Comparison of ENCODE assay signal across 24 cellular contexts in genomic region chr11:134843020-134843419, GRCh38.
A peak's percentile ranks its signal among the peaks of the same experiment; 100 is the strongest.
DNase-seq lines count a peak whose midpoint lies in the region; ATAC-seq, FAIRE-seq and TF ChIP-seq lines count a peak whose summit lies in the region.
"Had no signal": no experiment of that assay in that cellular context is flagged by ENCODE, and none has a peak within 500 bp of the region (broad histone marks: within the 10 kb centered on the region; RNA-seq: fewer than 3 reads in every experiment).

No MANE protein-coding gene starts in this region.

- intact Hi-C loops in spleen (cut with DNase I; ENCODE audit: low total_unique reads) (no loop called here), left ventricle myocardium superior (cut with micrococcal nuclease) (no loop called here)

- H3K79me1 ChIP-seq in H1 (ENCODE audit: low read depth, low read length) = no peaks in the 10 kb centered on the region

- no peak for FAIRE-seq in H1 (lab: Jason Lieb, UNC)
- FAIRE-seq: A549, G401.6, GM12892, GM19239 had no signal

- TF ChIP-seq RAD21 in H1 (IDR thresholded peaks at IDR 0.05 in 1 of 2, conservative IDR thresholded peaks at IDR 0.05 in 1 of 2; ENCODE audit: low read depth in 2 of 2, low read length in 2 of 2) = no peak

- 88% methylated on average over 8 of the region's 8 CpGs; no CpG with 5 or more reads in 1 of the 2 experiments for WGBS in H1 (ENCODE audit: extremely low coverage in 1 of 2, insufficient coverage in 1 of 2, insufficient read length in 1 of 2, insufficient replicate concordance in 2 of 2, low coverage in 1 of 2, low lambda C conversion rate in 2 of 2, missing lambda C conversion rate in 1 of 2), 2 experiments
- 80 to 97% (median 86%) methylated on average over 7 to 8 of the region's 8 CpGs for WGBS in spleen, 5 donors

- H3K27ac Mint-ChIP-seq in activated CD8-positive, alpha-beta memory T cell treated with anti-CD3 and anti-CD28 coated beads, Interleukin-2, amount 10 ng/mL, durations not matched to agents 7 days and 5 days = no peak overlapping the region
- no peak overlapping the region for H3K27ac Mint-ChIP-seq in activated T-helper 17 cell treated with anti-CD3 and anti-CD28 coated beads, Interleukin-2, amount 50 U/mL, for 72 hours
- H3K27ac Mint-ChIP-seq: CD4-positive, CD25-positive, alpha-beta regulatory T cell; CD8-positive, alpha-beta T cell had no signal

- H3K4me1 ChIP-seq in BLaER1 (peaks cover 43% of the 10 kb centered on the region), H1 (replicated peaks in 1 of 4; ENCODE audit: control insufficient read depth in 3 of 4, insufficient read depth in 4 of 4, low read length in 3 of 4) (no peaks in the 10 kb centered on the region), spleen (no peaks in the 10 kb centered on the region)
- H3K4me1 ChIP-seq: A549, BE2C, Caco-2 had no signal

- H3K9me3 Mint-ChIP-seq in activated CD8-positive, alpha-beta memory T cell treated with anti-CD3 and anti-CD28 coated beads, Interleukin-2, amount 10 ng/mL, durations not matched to agents 7 days and 5 days (ENCODE audit: low read depth) = no peaks in the 10 kb centered on the region
- H3K9me3 Mint-ChIP-seq in activated T-helper 17 cell treated with anti-CD3 and anti-CD28 coated beads, Interleukin-2, amount 50 U/mL, for 72 hours = no peaks in the 10 kb centered on the region
- H3K9me3 Mint-ChIP-seq: CD8-positive, alpha-beta T cell had no signal

- no peak overlapping the region for H2BK20ac ChIP-seq in H1 (ENCODE audit: low read length)

- no peak overlapping the region for H4K91ac ChIP-seq in H1 (replicated peaks; ENCODE audit: insufficient read length, low read length)

- TF ChIP-seq CTCF in H1 (IDR thresholded peaks at IDR 0.05; ENCODE audit: control extremely low read depth in 1 of 3, insufficient read depth in 1 of 3, low read depth in 1 of 3, low read length in 3 of 3) (no peak), spleen (IDR thresholded peaks at IDR 0.05 in 8 of 11, conservative IDR thresholded peaks at IDR 0.05 in 3 of 11) (no peak)

- H3K27me3 ChIP-seq in BLaER1 (no peaks in the 10 kb centered on the region), H1 (replicated peaks in 1 of 4; ENCODE audit: control insufficient read depth in 3 of 4, extremely low read depth in 1 of 4, insufficient read depth in 3 of 4, low read length in 3 of 4) (no peaks in the 10 kb centered on the region), spleen (replicated peaks in 1 of 7) (peaks cover 0 to 39% (median 0%) of the 10 kb centered on the region in 7 donors)

- no peak overlapping the region for H3K18ac ChIP-seq in H1 (ENCODE audit: extremely low read depth, low read length)

- no peak overlapping the region for H2BK15ac ChIP-seq in H1 (ENCODE audit: low read length)

- H2BK120ac ChIP-seq in H1 (replicated peaks; ENCODE audit: low read depth, low read length) = no peak overlapping the region

- ATAC-seq in activated CD8-positive, alpha-beta memory T cell treated with anti-CD3 and anti-CD28 coated beads, Interleukin-2, amount 10 ng/mL, durations not matched to agents 7 days and 5 days = no peak
- no peak for ATAC-seq in activated T-helper 17 cell treated with anti-CD3 and anti-CD28 coated beads, Interleukin-2, amount 50 U/mL, for 72 hours (replicated peaks)
- ATAC-seq in left ventricle myocardium superior = no peak
- ATAC-seq: A549; CD8-positive, alpha-beta T cell; HCT116 had no signal

- H4K20me1 ChIP-seq in BLaER1 = no peaks in the 10 kb centered on the region
- no peaks in the 10 kb centered on the region for H4K20me1 ChIP-seq in H1 (replicated peaks in 1 of 2; ENCODE audit: control insufficient read depth in 1 of 2, insufficient read depth in 2 of 2, low read length in 2 of 2)

- no peaks in the 10 kb centered on the region for H3K27me3 Mint-ChIP-seq in activated CD8-positive, alpha-beta memory T cell treated with anti-CD3 and anti-CD28 coated beads, Interleukin-2, amount 10 ng/mL, durations not matched to agents 7 days and 5 days
- H3K27me3 Mint-ChIP-seq in activated T-helper 17 cell treated with anti-CD3 and anti-CD28 coated beads, Interleukin-2, amount 50 U/mL, for 72 hours = peaks cover 31% of the 10 kb centered on the region
- H3K27me3 Mint-ChIP-seq: CD4-positive, CD25-positive, alpha-beta regulatory T cell had no signal

- TF ChIP-seq POLR2A in H1 (IDR thresholded peaks at IDR 0.05; ENCODE audit: control extremely low read depth in 1 of 2, low read depth in 2 of 2, low read length in 2 of 2) (no peak), spleen (IDR thresholded peaks at IDR 0.05) (no peak)

- H3K27ac ChIP-seq in BLaER1 (no peak overlapping the region), H1 (ENCODE audit: low read depth, low read length) (no peak overlapping the region), spleen (no peak overlapping the region)
- H3K27ac ChIP-seq: A549, C4-2B, GM23248 had no signal

- H2AK5ac ChIP-seq in H1 (ENCODE audit: low read depth, low read length) = no peak overlapping the region

- POLR2A ChIA-PET in H1 (lab: Charles Lee; ENCODE audit: partially characterized antibody) = no interaction called here

- H3K4ac ChIP-seq in H1 (replicated peaks; ENCODE audit: insufficient read length, low read depth, low read length) = no peak overlapping the region

- H3K4me3 ChIP-seq in BLaER1 = no peak overlapping the region
- H3K4me3 ChIP-seq in H1 (ENCODE audit: extremely low read depth in 1 of 4, insufficient read depth in 2 of 4, low read depth in 3 of 4, low read length in 4 of 4) = no peak overlapping the region
- no peak overlapping the region for H3K4me3 ChIP-seq in spleen
- H3K4me3 ChIP-seq: A549, GM23248 had no signal

- H3K9me3 ChIP-seq in BLaER1 (no peaks in the 10 kb centered on the region), H1 (ENCODE audit: insufficient read depth in 2 of 2, low read depth in 1 of 2, low read length in 1 of 2) (no peaks in the 10 kb centered on the region), spleen (no peaks in the 10 kb centered on the region)
- H3K9me3 ChIP-seq: A549, BE2C, Caco-2 had no signal

- no peak overlapping the region for H3K56ac ChIP-seq in H1 (replicated peaks; ENCODE audit: insufficient read length, low read depth, low read length)

- peak; percentile 25 for DNase-seq in activated CD8-positive, alpha-beta memory T cell treated with anti-CD3 and anti-CD28 coated beads, Interleukin-2, amount 10 ng/mL, durations not matched to agents 7 days and 5 days
- no peak for DNase-seq in activated CD8-positive, alpha-beta memory T cell treated with anti-CD3 and anti-CD28 coated beads for 24 hours
- DNase-seq in H1 (ENCODE audit: low read depth in 1 of 2, low spot score in 2 of 2) (peak in 1 of 2 experiments; percentile 28), spleen (peak; percentile 56), left ventricle myocardium superior (no peak)
- DNase-seq: 8988T; ACHN; AML-193; BE2C; Caco-2; CD4-positive, CD25-positive, alpha-beta regulatory T cell; CD8-positive, alpha-beta T cell; DMS153; DND-41; GM23248; H9 had no signal

- no peak overlapping the region for H3K23ac ChIP-seq in H1 (ENCODE audit: insufficient read length)

- H3K23me2 ChIP-seq in H1 (ENCODE audit: low read depth, low read length) = no peaks in the 10 kb centered on the region

- H3K36me3 ChIP-seq in BLaER1 (no peaks in the 10 kb centered on the region), H1 (ENCODE audit: control insufficient read depth in 2 of 4, insufficient read depth in 4 of 4, low read length in 3 of 4) (no peaks in the 10 kb centered on the region), spleen (no peaks in the 10 kb centered on the region)
- H3K36me3 ChIP-seq: BE2C had no signal

- H2BK5ac ChIP-seq in H1 (ENCODE audit: low read depth, low read length) = no peak overlapping the region

- 0 out of 2 replicates have a peak overlapping the region, but pooled peaks have one; percentile 17 for H2BK12ac ChIP-seq in H1 (ENCODE audit: low read depth, low read length)

- H3K4me1 Mint-ChIP-seq in activated CD8-positive, alpha-beta memory T cell treated with anti-CD3 and anti-CD28 coated beads, Interleukin-2, amount 10 ng/mL, durations not matched to agents 7 days and 5 days = no peaks in the 10 kb centered on the region
- H3K4me1 Mint-ChIP-seq in activated T-helper 17 cell treated with anti-CD3 and anti-CD28 coated beads, Interleukin-2, amount 50 U/mL, for 72 hours = no peaks in the 10 kb centered on the region
- H3K4me1 Mint-ChIP-seq: CD4-positive, CD25-positive, alpha-beta regulatory T cell; H9 had no signal

- no peak overlapping the region for H3K4me3 Mint-ChIP-seq in activated CD8-positive, alpha-beta memory T cell treated with anti-CD3 and anti-CD28 coated beads, Interleukin-2, amount 10 ng/mL, durations not matched to agents 7 days and 5 days
- no peak overlapping the region for H3K4me3 Mint-ChIP-seq in activated T-helper 17 cell treated with anti-CD3 and anti-CD28 coated beads, Interleukin-2, amount 50 U/mL, for 72 hours
- H3K4me3 Mint-ChIP-seq: CD4-positive, CD25-positive, alpha-beta regulatory T cell; CD8-positive, alpha-beta T cell; H9 had no signal

- H2AFZ ChIP-seq in H1 (ENCODE audit: low read length) = no peak overlapping the region
- H2AFZ ChIP-seq: GM23248 had no signal

- no peak overlapping the region for H3K14ac ChIP-seq in H1 (ENCODE audit: insufficient read length)

- H3K79me2 ChIP-seq in H1 (ENCODE audit: control insufficient read depth in 1 of 2, insufficient read depth in 2 of 2, low read length in 2 of 2) = no peaks in the 10 kb centered on the region

- H3K4me2 ChIP-seq in BLaER1 (peak overlapping the region; percentile 78), H1 (ENCODE audit: insufficient read depth in 1 of 2, low read depth in 2 of 2, low read length in 2 of 2) (no peak overlapping the region)
- H3K4me2 ChIP-seq: A549 had no signal

- no peaks in the 10 kb centered on the region for H3K36me3 Mint-ChIP-seq in activated CD8-positive, alpha-beta memory T cell treated with anti-CD3 and anti-CD28 coated beads, Interleukin-2, amount 10 ng/mL, durations not matched to agents 7 days and 5 days
- H3K36me3 Mint-ChIP-seq in activated T-helper 17 cell treated with anti-CD3 and anti-CD28 coated beads, Interleukin-2, amount 50 U/mL, for 72 hours (ENCODE audit: low read depth) = no peaks in the 10 kb centered on the region
- H3K36me3 Mint-ChIP-seq: CD4-positive, CD25-positive, alpha-beta regulatory T cell; CD8-positive, alpha-beta T cell had no signal

- no peak overlapping the region for H4K5ac ChIP-seq in H1 (ENCODE audit: insufficient read length, low read depth, low read length)

- H3K9ac ChIP-seq in BLaER1 = no peak overlapping the region
- H3K9ac ChIP-seq in H1 (replicated peaks in 1 of 4; ENCODE audit: extremely low read depth in 1 of 4, low read depth in 3 of 4, low read length in 3 of 4) = no peak overlapping the region
- H3K9ac ChIP-seq: GM23248 had no signal

- no peak for TF ChIP-seq EP300 in H1 (IDR thresholded peaks at IDR 0.05; ENCODE audit: borderline replicate concordance in 1 of 2, low read depth in 2 of 2, low read length in 2 of 2)

- CTCF ChIA-PET in activated CD8-positive, alpha-beta memory T cell treated with anti-CD3 and anti-CD28 coated beads, Interleukin-2, amount 10 ng/mL, durations not matched to agents 7 days and 5 days (lab: Charles Lee) = no interaction called here
- CTCF ChIA-PET in H1 (lab: Charles Lee; ENCODE audit: partially characterized antibody) = interaction anchor here (0.6 to 2.7 kb wide), 2 partner anchors 25 to 32 kb away, joined by 3 to 19 read pairs; no protein-coding TSS in a partner anchor

- no peak overlapping the region for H4K8ac ChIP-seq in H1 (ENCODE audit: extremely low read depth, insufficient read depth, low read length)

TF ChIP-seq in H1, 55 proteins besides CTCF, POLR2A, EP300 and RAD21 (continues in another document):
- no peak for TF ChIP-seq EZH2 (IDR thresholded peaks at IDR 0.05; ENCODE audit: low read depth, low read length, severe bottlenecking)
- no peak for TF ChIP-seq SP4 (IDR thresholded peaks at IDR 0.05; ENCODE audit: low read length)

Comparison
In these comparisons a context has a peak if more than half of its experiments do, and no peak if none do; other contexts are left out.
1. DNase-seq: peak in activated CD8-positive, alpha-beta memory T cell treated with anti-CD3 and anti-CD28 coated beads, Interleukin-2, amount 10 ng/mL, durations not matched to agents 7 days and 5 days (single experiment) and spleen (single experiment); none in activated CD8-positive, alpha-beta memory T cell treated with anti-CD3 and anti-CD28 coated beads for 24 hours (single experiment) and left ventricle myocardium superior (single experiment).